11 cellular contexts compared by ENCODE assay signal in the genomic region with DNA sequence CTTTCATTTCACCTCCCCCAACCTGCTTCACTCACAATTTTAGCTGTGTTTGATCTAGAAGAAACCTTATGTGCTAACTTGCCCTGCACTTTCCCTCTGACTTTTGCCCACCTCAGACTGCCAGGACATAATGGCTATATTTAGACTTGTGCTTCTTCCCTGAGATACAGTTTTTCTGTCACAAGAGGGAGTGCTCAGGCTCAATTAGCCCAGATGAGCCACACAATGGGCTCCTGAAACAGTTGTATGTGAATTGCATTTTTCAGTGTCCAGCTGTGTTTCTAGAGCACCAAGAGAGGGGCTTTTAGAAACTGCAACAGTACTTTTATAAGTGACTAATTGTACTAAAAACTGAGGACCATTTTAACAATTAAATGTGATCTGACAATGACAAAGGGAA.
DNase-seq lines count a peak whose midpoint lies in the region; ATAC-seq and TF ChIP-seq lines count a peak whose summit lies in the region.
"Had no signal": no experiment of that assay in that cellular context is flagged by ENCODE, and none has a peak within 500 bp of the region (broad histone marks: within the 10 kb centered on the region; RNA-seq: fewer than 3 reads in every experiment).

No MANE protein-coding gene starts in this region.

- no peaks in the 10 kb centered on the region for H3K9me3 ChIP-seq in mucosa of descending colon
- H3K9me3 ChIP-seq in spleen = no peaks in the 10 kb centered on the region
- H3K9me3 ChIP-seq: transverse colon had no signal

- intact Hi-C loops in mucosa of descending colon (cut with DNase I, micrococcal nuclease) = no loop called here
- intact Hi-C loops in spleen (cut with DNase I; ENCODE audit: low total_unique reads) = no loop called here

- no peak overlapping the region for H3K27ac Mint-ChIP-seq in activated T-helper 17 cell treated with anti-CD3 and anti-CD28 coated beads, Interleukin-2, amount 50 U/mL, for 72 hours
- no peak overlapping the region for H3K27ac Mint-ChIP-seq in activated CD4-positive, alpha-beta T cell treated with anti-CD3 and anti-CD28 coated beads, Interleukin-2, amount 10 ng/mL, durations not matched to agents 7 days and 5 days
- H3K27ac Mint-ChIP-seq: naive thymus-derived CD4-positive, alpha-beta T cell had no signal

- POLR2A ChIA-PET in activated CD4-positive, alpha-beta T cell treated with anti-CD3 and anti-CD28 coated beads, Interleukin-2, amount 10 ng/mL, durations not matched to agents 7 days and 5 days (lab: Charles Lee) = no interaction called here

- no peaks in the 10 kb centered on the region for H3K4me1 ChIP-seq in mucosa of descending colon (ENCODE audit: low read depth)
- no peaks in the 10 kb centered on the region for H3K4me1 ChIP-seq in spleen

- H3K9me3 Mint-ChIP-seq in activated T-helper 17 cell treated with anti-CD3 and anti-CD28 coated beads, Interleukin-2, amount 50 U/mL, for 72 hours = no peaks in the 10 kb centered on the region
- H3K9me3 Mint-ChIP-seq in activated CD4-positive, alpha-beta T cell treated with anti-CD3 and anti-CD28 coated beads, Interleukin-2, amount 10 ng/mL, durations not matched to agents 7 days and 5 days = no peaks in the 10 kb centered on the region

- H3K4me3 ChIP-seq in NB4 (ENCODE audit: low read depth, low read length) = no peak overlapping the region
- no peak overlapping the region for H3K4me3 ChIP-seq in astrocyte of the cerebellum (ENCODE audit: low read depth, low read length)
- no peak overlapping the region for H3K4me3 ChIP-seq in mucosa of descending colon
- H3K4me3 ChIP-seq in spleen = no peak overlapping the region
- H3K4me3 ChIP-seq: transverse colon had no signal

- H3K36me3 Mint-ChIP-seq in activated T-helper 17 cell treated with anti-CD3 and anti-CD28 coated beads, Interleukin-2, amount 50 U/mL, for 72 hours (ENCODE audit: low read depth) = no peaks in the 10 kb centered on the region
- no peaks in the 10 kb centered on the region for H3K36me3 Mint-ChIP-seq in activated CD4-positive, alpha-beta T cell treated with anti-CD3 and anti-CD28 coated beads, Interleukin-2, amount 10 ng/mL, durations not matched to agents 7 days and 5 days (ENCODE audit: low read depth)
- H3K36me3 Mint-ChIP-seq: naive thymus-derived CD4-positive, alpha-beta T cell had no signal

- TF ChIP-seq POLR2A in NB4 (IDR thresholded peaks at IDR 0.05; ENCODE audit: extremely low read depth, insufficient read length) (no peak), spleen (IDR thresholded peaks at IDR 0.05) (no peak)

- H3K27ac ChIP-seq in spleen = no peak overlapping the region

- peak; percentile 19 for TF ChIP-seq CTCF in NB4 (IDR thresholded peaks at IDR 0.05; ENCODE audit: low read depth, low read length)
- TF ChIP-seq CTCF in astrocyte of the cerebellum (IDR thresholded peaks at IDR 0.05; ENCODE audit: low read depth, low read length, missing control alignments) = peak; percentile 16
- TF ChIP-seq CTCF in mucosa of descending colon (IDR thresholded peaks at IDR 0.05) = no peak
- no peak for TF ChIP-seq CTCF in spleen (IDR thresholded peaks at IDR 0.05 in 8 of 11, conservative IDR thresholded peaks at IDR 0.05 in 3 of 11)

- ATAC-seq in mucosa of descending colon (peak; percentile 60), HG02852 (IDR thresholded peaks at IDR 0.05; ENCODE audit: unreplicated experiment) (no peak)
- no peak for ATAC-seq in activated T-helper 17 cell treated with anti-CD3 and anti-CD28 coated beads, Interleukin-2, amount 50 U/mL, for 72 hours (replicated peaks)
- ATAC-seq: naive thymus-derived CD4-positive, alpha-beta T cell had no signal

- H3K4me1 Mint-ChIP-seq in activated T-helper 17 cell treated with anti-CD3 and anti-CD28 coated beads, Interleukin-2, amount 50 U/mL, for 72 hours = no peaks in the 10 kb centered on the region
- no peaks in the 10 kb centered on the region for H3K4me1 Mint-ChIP-seq in activated CD4-positive, alpha-beta T cell treated with anti-CD3 and anti-CD28 coated beads, Interleukin-2, amount 10 ng/mL, durations not matched to agents 7 days and 5 days

- no peaks in the 10 kb centered on the region for H3K36me3 ChIP-seq in mucosa of descending colon (ENCODE audit: low read depth)
- H3K36me3 ChIP-seq in spleen = no peaks in the 10 kb centered on the region
- H3K36me3 ChIP-seq: transverse colon had no signal

- H3K27me3 ChIP-seq in spleen (replicated peaks in 1 of 7) = no peaks in the 10 kb centered on the region
- H3K27me3 ChIP-seq: transverse colon had no signal

- in situ Hi-C loops in G401 (cut with HindIII; ENCODE audit: low sequenced_read_pairs) = no loop called here
- in situ Hi-C loops in astrocyte of the cerebellum (cut with HindIII; ENCODE audit: low sequenced_read_pairs) = no loop called here

- H3K27me3 Mint-ChIP-seq in activated T-helper 17 cell treated with anti-CD3 and anti-CD28 coated beads, Interleukin-2, amount 50 U/mL, for 72 hours = no peaks in the 10 kb centered on the region
- no peaks in the 10 kb centered on the region for H3K27me3 Mint-ChIP-seq in activated CD4-positive, alpha-beta T cell treated with anti-CD3 and anti-CD28 coated beads, Interleukin-2, amount 10 ng/mL, durations not matched to agents 7 days and 5 days
- H3K27me3 Mint-ChIP-seq: naive thymus-derived CD4-positive, alpha-beta T cell had no signal

- CTCF ChIA-PET in activated CD4-positive, alpha-beta T cell treated with anti-CD3 and anti-CD28 coated beads, Interleukin-2, amount 10 ng/mL, durations not matched to agents 7 days and 5 days (lab: Charles Lee) = no interaction called here

- H3K4me3 Mint-ChIP-seq in activated T-helper 17 cell treated with anti-CD3 and anti-CD28 coated beads, Interleukin-2, amount 50 U/mL, for 72 hours = no peak overlapping the region
- no peak overlapping the region for H3K4me3 Mint-ChIP-seq in activated CD4-positive, alpha-beta T cell treated with anti-CD3 and anti-CD28 coated beads, Interleukin-2, amount 10 ng/mL, durations not matched to agents 7 days and 5 days
- H3K4me3 Mint-ChIP-seq: naive thymus-derived CD4-positive, alpha-beta T cell had no signal

- DNase-seq in G401 (ENCODE audit: low spot score) (peak; percentile 25), NB4 (ENCODE audit: low read depth) (peak; percentile 10), astrocyte of the cerebellum (ENCODE audit: low read depth) (no peak), mucosa of descending colon (no peak), spleen (no peak)
- DNase-seq in activated CD4-positive, alpha-beta T cell treated with anti-CD3 and anti-CD28 coated beads, Interleukin-2, amount 10 ng/mL, durations not matched to agents 7 days and 5 days = no peak
- DNase-seq: Calu3; naive thymus-derived CD4-positive, alpha-beta T cell had no signal

Comparison
In these comparisons a context has a peak if more than half of its experiments do, and no peak if none do; other contexts are left out.
1. DNase-seq: peak in G401 (single experiment) and NB4 (single experiment); none in astrocyte of the cerebellum (single experiment), mucosa of descending colon (0 of 3), activated CD4-positive, alpha-beta T cell treated with anti-CD3 and anti-CD28 coated beads, Interleukin-2, amount 10 ng/mL, durations not matched to agents 7 days and 5 days (single experiment) and spleen (single experiment).
2. CTCF ChIP-seq: peak in NB4 (single experiment) and astrocyte of the cerebellum (single experiment); none in mucosa of descending colon (single experiment) and spleen (0 of 11).